In genomic region chr16:84049403-84050060, GRCh38 we compare ENCODE assay signal across 1 cellular context.
TF ChIP-seq lines count a peak whose summit lies in the region.

No MANE protein-coding gene starts in this region.

TF ChIP-seq in HepG2, 621 proteins besides CTCF, POLR2A, EP300 and RAD21:
- TF ChIP-seq LBX2 (CRISPR knock-in tag; IDR thresholded peaks at IDR 0.05; ENCODE audit: borderline replicate concordance) (no peak), TRIM22 (IDR thresholded peaks at IDR 0.05) (no peak), TAF1 (CRISPR knock-in tag; IDR thresholded peaks at IDR 0.05) (no peak), SMAD1 (CRISPR knock-in tag; IDR thresholded peaks at IDR 0.05; ENCODE audit: borderline replicate concordance, low read depth) (no peak), ZNF253 (CRISPR knock-in tag; IDR thresholded peaks at IDR 0.05; ENCODE audit: borderline replicate concordance) (no peak), ZNF569 (CRISPR knock-in tag; IDR thresholded peaks at IDR 0.05; ENCODE audit: borderline replicate concordance) (no peak), MBNL3 (CRISPR knock-in tag; conservative IDR thresholded peaks at IDR 0.05) (no peak), TEF (CRISPR knock-in tag; IDR thresholded peaks at IDR 0.05) (no peak), HNRNPLL (IDR thresholded peaks at IDR 0.05; ENCODE audit: low read depth, low read length, poor library complexity, severe bottlenecking) (peak; percentile 36), MNT (IDR thresholded peaks at IDR 0.05) (peak; percentile 90), ATF3 (CRISPR knock-in tag; IDR thresholded peaks at IDR 0.05) (no peak), ZNF34 (CRISPR knock-in tag; IDR thresholded peaks at IDR 0.05; ENCODE audit: borderline replicate concordance) (no peak), ZNF547 (CRISPR knock-in tag; IDR thresholded peaks at IDR 0.05) (no peak), ZNF550 (CRISPR knock-in tag; IDR thresholded peaks at IDR 0.05; ENCODE audit: borderline replicate concordance) (no peak)
TF ChIP-seq in HepG2: peak in this region for 2.
